In the genomic region with DNA sequence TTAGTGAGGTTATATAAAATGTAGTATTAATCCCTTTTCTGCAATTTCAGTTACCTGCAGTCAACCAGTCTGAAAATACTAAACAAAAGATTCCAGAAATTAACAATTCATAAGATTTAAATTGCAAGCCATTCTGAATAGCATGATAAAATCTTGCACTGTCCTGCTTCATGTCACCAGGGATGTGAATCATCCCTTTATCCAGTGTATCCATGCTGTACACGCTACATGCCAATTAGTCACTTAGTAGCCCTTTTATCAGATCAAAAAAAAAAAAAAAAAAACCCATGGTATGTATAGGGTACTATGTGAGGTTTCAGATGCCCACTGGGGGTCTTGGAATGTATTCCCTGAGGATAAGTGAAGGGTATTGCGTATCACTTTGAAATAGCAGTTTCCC, we compare ENCODE assay signal across 1 cellular context.
TF ChIP-seq lines count a peak whose summit lies in the region.

No MANE protein-coding gene starts in this region.

TF ChIP-seq in SK-N-SH, 30 proteins besides CTCF, POLR2A, EP300 and RAD21 (continued from another document):
- TF ChIP-seq FOSL2 (IDR thresholded peaks at IDR 0.05; ENCODE audit: borderline replicate concordance, low read depth) = peak; percentile 72; the same call in 1 of the 2 replicates
- no peak for TF ChIP-seq USF2 (IDR thresholded peaks at IDR 0.05; ENCODE audit: borderline replicate concordance, low read depth, low read length)
- TF ChIP-seq YY1 (IDR thresholded peaks at IDR 0.05; ENCODE audit: low read depth) = no peak
- TF ChIP-seq GATA2 (CRISPR knock-in tag; IDR thresholded peaks at IDR 0.05) = peak; percentile 90
